Comparison of ENCODE assay signal across 10 cellular contexts in the genomic region with DNA sequence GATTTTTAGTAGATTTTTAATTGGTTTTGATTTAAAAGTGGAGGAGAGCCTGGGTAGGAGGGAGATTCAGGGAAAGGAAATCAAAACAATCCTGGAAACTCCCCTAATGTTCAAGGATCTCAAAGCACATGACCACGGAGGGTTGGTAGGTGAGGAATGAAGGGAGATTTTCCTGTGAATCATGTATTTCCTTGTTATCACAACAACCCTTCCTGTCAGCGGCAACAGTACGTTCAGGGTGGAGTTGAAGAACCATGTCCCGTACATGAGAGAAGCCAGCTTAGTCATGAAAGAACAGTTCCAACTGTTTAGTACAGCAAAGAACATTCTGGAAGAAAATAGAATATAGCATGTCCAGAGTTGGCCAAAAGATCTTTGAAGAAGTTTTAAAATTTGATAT.
DNase-seq lines count a peak whose midpoint lies in the region; ATAC-seq and TF ChIP-seq lines count a peak whose summit lies in the region.
"Had no signal": no experiment of that assay in that cellular context is flagged by ENCODE, and none has a peak within 500 bp of the region (broad histone marks: within the 10 kb centered on the region; RNA-seq: fewer than 3 reads in every experiment).

No MANE protein-coding gene starts in this region.

- no peaks in the 10 kb centered on the region for H3K27me3 ChIP-seq in BJ (ENCODE audit: control insufficient read depth, insufficient read depth, low read length)
- no peaks in the 10 kb centered on the region for H3K27me3 ChIP-seq in SJSA1 (replicated peaks)
- no peaks in the 10 kb centered on the region for H3K27me3 ChIP-seq in trophoblast cell (ENCODE audit: insufficient read depth, low read length)
- no peaks in the 10 kb centered on the region for H3K27me3 ChIP-seq in colonic mucosa

- H4K91ac ChIP-seq in trophoblast cell (ENCODE audit: low read depth, low read length): no peak overlapping the region

- H3K27me3 Mint-ChIP-seq in activated T-helper 2 cell treated with anti-CD3 and anti-CD28 coated beads, Interferon-gamma antibody, Interleukin-2, Interleukin-4, amounts not matched to agents 10 μg/mL and 5 μg/mL and 100 μg/mL, durations not matched to agents 14 hours and 24 hours and 36 hours (ENCODE audit: low read depth): peaks cover 14% of the 10 kb centered on the region

- CTCF ChIA-PET in BJ (lab: Yijun Ruan, JAX): interaction anchor here (0.8 kb wide), 1 partner anchor 22 kb away, joined by 3 read pairs; no protein-coding TSS in a partner anchor

- H3K9me3 Mint-ChIP-seq in activated T-helper 2 cell treated with anti-CD3 and anti-CD28 coated beads, Interferon-gamma antibody, Interleukin-2, Interleukin-4, amounts not matched to agents 10 μg/mL and 5 μg/mL and 100 μg/mL, durations not matched to agents 14 hours and 24 hours and 36 hours: no peaks in the 10 kb centered on the region

- H2AFZ ChIP-seq in trophoblast cell (ENCODE audit: insufficient read depth, low read length, poor library complexity): no peak overlapping the region

- no peak overlapping the region for H3K14ac ChIP-seq in trophoblast cell (ENCODE audit: low read length)

- no peak overlapping the region for H2BK120ac ChIP-seq in trophoblast cell (ENCODE audit: insufficient read depth, low read length, poor library complexity)

- H3K9ac ChIP-seq in trophoblast cell (ENCODE audit: low read length) (no peak overlapping the region), colonic mucosa (ENCODE audit: low read depth in 2 of 2, low read length in 2 of 2) (no peak overlapping the region)

- no peak for ATAC-seq in GM21447 (IDR thresholded peaks at IDR 0.05; ENCODE audit: unreplicated experiment)

- no peaks in the 10 kb centered on the region for H3K9me3 ChIP-seq in SJSA1 (replicated peaks)
- no peaks in the 10 kb centered on the region for H3K9me3 ChIP-seq in trophoblast cell (ENCODE audit: insufficient read depth, low read depth, low read length)
- no peaks in the 10 kb centered on the region for H3K9me3 ChIP-seq in colonic mucosa

- H3K4me3 ChIP-seq in BJ (ENCODE audit: low read depth, low read length) (no peak overlapping the region), SJSA1 (no peak overlapping the region), fibroblast of pulmonary artery (replicated peaks; ENCODE audit: low read depth, low read length) (no peak overlapping the region), trophoblast cell (ENCODE audit: low read depth, low read length) (no peak overlapping the region), colonic mucosa (no peak overlapping the region)

- H3K4me1 Mint-ChIP-seq in activated T-helper 2 cell treated with anti-CD3 and anti-CD28 coated beads, Interferon-gamma antibody, Interleukin-2, Interleukin-4, amounts not matched to agents 10 μg/mL and 5 μg/mL and 100 μg/mL, durations not matched to agents 14 hours and 24 hours and 36 hours (ENCODE audit: low read depth): no peaks in the 10 kb centered on the region

- H3K27ac ChIP-seq in SJSA1: peak overlapping the region; percentile 49
- H3K27ac ChIP-seq in trophoblast cell (ENCODE audit: low read depth, low read length): no peak overlapping the region
- H3K27ac ChIP-seq in colonic mucosa: no peak overlapping the region

- H3K23ac ChIP-seq in trophoblast cell (ENCODE audit: low read length): no peak overlapping the region

- no peak overlapping the region for H4K8ac ChIP-seq in trophoblast cell (ENCODE audit: low read depth, low read length)

- H3K79me1 ChIP-seq in trophoblast cell (ENCODE audit: low read length): no peaks in the 10 kb centered on the region

- peaks cover 20% of the 10 kb centered on the region for H3K4me1 ChIP-seq in SJSA1 (replicated peaks)
- H3K4me1 ChIP-seq in trophoblast cell (ENCODE audit: control insufficient read depth in 1 of 2, insufficient read depth in 2 of 2, low read length in 2 of 2): no peaks in the 10 kb centered on the region
- no peaks in the 10 kb centered on the region for H3K4me1 ChIP-seq in colonic mucosa

- no peak overlapping the region for H3K18ac ChIP-seq in trophoblast cell (ENCODE audit: low read length)

- H3K4me3 Mint-ChIP-seq in activated T-helper 2 cell treated with anti-CD3 and anti-CD28 coated beads, Interferon-gamma antibody, Interleukin-2, Interleukin-4, amounts not matched to agents 10 μg/mL and 5 μg/mL and 100 μg/mL, durations not matched to agents 14 hours and 24 hours and 36 hours (ENCODE audit: low read depth): no peak overlapping the region

- no peak overlapping the region for H3K27ac Mint-ChIP-seq in activated T-helper 2 cell treated with anti-CD3 and anti-CD28 coated beads, Interferon-gamma antibody, Interleukin-2, Interleukin-4, amounts not matched to agents 10 μg/mL and 5 μg/mL and 100 μg/mL, durations not matched to agents 14 hours and 24 hours and 36 hours

- no peak overlapping the region for H2BK12ac ChIP-seq in trophoblast cell (ENCODE audit: low read length)

- H4K12ac ChIP-seq in trophoblast cell (ENCODE audit: low read depth, low read length): no peak overlapping the region

- H3K36me3 ChIP-seq in BJ (ENCODE audit: control insufficient read depth, insufficient read depth, low read length) (no peaks in the 10 kb centered on the region), SJSA1 (no peaks in the 10 kb centered on the region), trophoblast cell (ENCODE audit: control insufficient read depth in 1 of 2, insufficient read depth in 2 of 2, low read length in 2 of 2) (no peaks in the 10 kb centered on the region), colonic mucosa (no peaks in the 10 kb centered on the region)

- no peak for TF ChIP-seq CTCF in BJ (IDR thresholded peaks at IDR 0.05; ENCODE audit: insufficient read depth, low read depth, low read length)
- TF ChIP-seq CTCF in fibroblast of pulmonary artery (IDR thresholded peaks at IDR 0.05; ENCODE audit: low read length, missing control alignments): no peak
- no peak for TF ChIP-seq CTCF in colonic mucosa (IDR thresholded peaks at IDR 0.05)

- no peak overlapping the region for H2BK5ac ChIP-seq in trophoblast cell (ENCODE audit: low read depth, low read length, poor library complexity)

- no CpG with 5 or more reads among the region's 4 CpGs for WGBS in trophoblast cell (ENCODE audit: extremely low coverage, insufficient coverage, insufficient read length)

- intact Hi-C loops in colonic mucosa (cut with DNase I): no loop called here
- intact Hi-C loops in activated T-helper 2 cell treated with anti-CD3 and anti-CD28 coated beads, Interferon-gamma antibody, Interleukin-2, Interleukin-4, amounts not matched to agents 10 μg/mL and 5 μg/mL and 100 μg/mL, durations not matched to agents 14 hours and 24 hours and 36 hours (cut with micrococcal nuclease): no loop called here

- H3K4ac ChIP-seq in trophoblast cell (ENCODE audit: low read depth, low read length): no peak overlapping the region

- POLR2A ChIA-PET in BJ (lab: Charles Lee): no interaction called here

- DNase-seq in BJ (ENCODE audit: low read depth): peak; percentile 50
- peak; percentile 55 to 62 for DNase-seq in SJSA1 (ENCODE audit: low read depth in 1 of 2, low spot score in 2 of 2)
- DNase-seq in fibroblast of pulmonary artery (ENCODE audit: low read depth): peak; percentile 97
- DNase-seq in trophoblast cell: peak; percentile 30 to 54
- no peak for DNase-seq in colonic mucosa
- DNase-seq in NCI-H1417 treated with DMSO at 0.1 percent for 48 hours (lab: John Stamatoyannopoulos, UW): no peak
- DNase-seq in activated T-helper 2 cell treated with anti-CD3 and anti-CD28 coated beads, Interferon-gamma antibody, Interleukin-2, Interleukin-4, amounts not matched to agents 10 μg/mL and 5 μg/mL and 100 μg/mL, durations not matched to agents 14 hours and 24 hours and 36 hours (ENCODE audit: low spot score): no peak
- DNase-seq: DMS79, NCI-H1930 had no signal

- no peaks in the 10 kb centered on the region for H3K79me2 ChIP-seq in trophoblast cell (ENCODE audit: control insufficient read depth, insufficient read depth, low read length, poor library complexity)

- H3K36me3 Mint-ChIP-seq in activated T-helper 2 cell treated with anti-CD3 and anti-CD28 coated beads, Interferon-gamma antibody, Interleukin-2, Interleukin-4, amounts not matched to agents 10 μg/mL and 5 μg/mL and 100 μg/mL, durations not matched to agents 14 hours and 24 hours and 36 hours (ENCODE audit: low read depth): no peaks in the 10 kb centered on the region

- H2AK5ac ChIP-seq in trophoblast cell (ENCODE audit: low read length): no peak overlapping the region

- no peak overlapping the region for H3K4me2 ChIP-seq in trophoblast cell (ENCODE audit: low read length)

Comparison
In these comparisons a context has a peak if more than half of its experiments do, and no peak if none do; other contexts are left out.
1. DNase-seq: peak in BJ (single experiment), SJSA1 (2 of 2), fibroblast of pulmonary artery (single experiment) and trophoblast cell (2 of 2); none in colonic mucosa (single experiment), NCI-H1417 treated with DMSO at 0.1 percent for 48 hours (single experiment) and activated T-helper 2 cell treated with anti-CD3 and anti-CD28 coated beads, Interferon-gamma antibody, Interleukin-2, Interleukin-4, amounts not matched to agents 10 μg/mL and 5 μg/mL and 100 μg/mL, durations not matched to agents 14 hours and 24 hours and 36 hours (single experiment).